Comparison of ENCODE assay signal across 1 cellular context in genomic region chr11:72008728-72009127, GRCh38.
TF ChIP-seq lines count a peak whose summit lies in the region.

No MANE protein-coding gene starts in this region.

TF ChIP-seq in IMR-90, 13 proteins besides CTCF, POLR2A, EP300 and RAD21 (continued from another document):
- TF ChIP-seq SMC3 (IDR thresholded peaks at IDR 0.05; ENCODE audit: low read depth, low read length) = no peak
- no peak for TF ChIP-seq MXI1 (IDR thresholded peaks at IDR 0.05; ENCODE audit: borderline replicate concordance, low read depth, low read length)
- no peak for TF ChIP-seq FOS (IDR thresholded peaks at IDR 0.05; ENCODE audit: low read depth, low read length)
- TF ChIP-seq RCOR1 (IDR thresholded peaks at IDR 0.05; ENCODE audit: insufficient replicate concordance, low read length) = no peak
- TF ChIP-seq CHD1 (IDR thresholded peaks at IDR 0.05; ENCODE audit: low read depth, low read length) = no peak
- TF ChIP-seq USF2 (IDR thresholded peaks at IDR 0.05; ENCODE audit: low read depth, low read length) = no peak
- TF ChIP-seq RFX5 (IDR thresholded peaks at IDR 0.05; ENCODE audit: low read depth, low read length) = no peak
- no peak for TF ChIP-seq CEBPB (IDR thresholded peaks at IDR 0.05; ENCODE audit: low read depth, low read length)
- no peak for TF ChIP-seq ELK1 (IDR thresholded peaks at IDR 0.05; ENCODE audit: borderline replicate concordance, low read depth, low read length)
- no peak for TF ChIP-seq MAZ (IDR thresholded peaks at IDR 0.05; ENCODE audit: borderline replicate concordance, low read depth, low read length)
- TF ChIP-seq NFE2L2 (IDR thresholded peaks at IDR 0.05; ENCODE audit: low read depth, low read length) = no peak
- TF ChIP-seq BHLHE40 (IDR thresholded peaks at IDR 0.05; ENCODE audit: low read depth, low read length) = no peak
